Comparison of ENCODE assay signal across 17 cellular contexts in the genomic region with DNA sequence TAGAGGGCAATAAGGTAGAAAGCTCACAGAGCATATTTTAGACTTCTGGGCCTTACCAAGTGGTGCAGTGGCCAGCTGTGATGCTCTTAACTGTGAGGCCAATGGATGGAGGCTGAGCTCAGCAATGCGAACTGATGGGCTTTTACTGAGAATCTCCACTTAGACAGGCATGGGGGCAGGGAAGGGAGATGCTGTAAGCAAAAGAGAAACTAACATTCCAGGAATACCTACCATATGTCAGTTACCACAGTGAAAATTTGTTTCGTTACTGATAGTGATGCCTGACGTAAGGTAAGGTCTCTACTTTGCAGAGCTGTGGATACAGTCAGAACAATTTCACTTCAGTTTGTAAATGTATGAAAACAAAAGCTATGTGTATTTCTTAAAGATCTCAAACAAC.
DNase-seq lines count a peak whose midpoint lies in the region; ATAC-seq and TF ChIP-seq lines count a peak whose summit lies in the region.
"Had no signal": no experiment of that assay in that cellular context is flagged by ENCODE, and none has a peak within 500 bp of the region (broad histone marks: within the 10 kb centered on the region; RNA-seq: fewer than 3 reads in every experiment).

No MANE protein-coding gene starts in this region.

- H3K27ac ChIP-seq in trophoblast cell (ENCODE audit: low read depth, low read length) = no peak overlapping the region
- H3K27ac ChIP-seq: 22Rv1, suprapubic skin had no signal

- H2BK120ac ChIP-seq in trophoblast cell (ENCODE audit: insufficient read depth, low read length, poor library complexity) = no peak overlapping the region

- H3K23ac ChIP-seq in trophoblast cell (ENCODE audit: low read length) = no peak overlapping the region

- no peak for TF ChIP-seq CTCF in epithelial cell of proximal tubule (conservative IDR thresholded peaks at IDR 0.05; ENCODE audit: low read depth, low read length)

- no peak overlapping the region for H2AK5ac ChIP-seq in trophoblast cell (ENCODE audit: low read length)

- no peaks in the 10 kb centered on the region for H3K79me2 ChIP-seq in trophoblast cell (ENCODE audit: control insufficient read depth, insufficient read depth, low read length, poor library complexity)

- no peak overlapping the region for H3K4me3 ChIP-seq in epithelial cell of proximal tubule (ENCODE audit: low read depth, low read length)
- H3K4me3 ChIP-seq in trophoblast cell (ENCODE audit: low read depth, low read length) = no peak overlapping the region
- H3K4me3 ChIP-seq: suprapubic skin had no signal

- no peaks in the 10 kb centered on the region for H3K79me1 ChIP-seq in trophoblast cell (ENCODE audit: low read length)

- no peak overlapping the region for H2BK5ac ChIP-seq in trophoblast cell (ENCODE audit: low read depth, low read length, poor library complexity)

- no peak overlapping the region for H3K18ac ChIP-seq in trophoblast cell (ENCODE audit: low read length)

- no peak overlapping the region for H4K12ac ChIP-seq in trophoblast cell (ENCODE audit: low read depth, low read length)

- H3K9me3 ChIP-seq in trophoblast cell (ENCODE audit: insufficient read depth, low read depth, low read length) = no peaks in the 10 kb centered on the region
- H3K9me3 ChIP-seq: suprapubic skin had no signal

- H3K27me3 ChIP-seq in trophoblast cell (ENCODE audit: insufficient read depth, low read length) = no peaks in the 10 kb centered on the region

- no peaks in the 10 kb centered on the region for H3K36me3 ChIP-seq in trophoblast cell (ENCODE audit: control insufficient read depth in 1 of 2, insufficient read depth in 2 of 2, low read length in 2 of 2)
- H3K36me3 ChIP-seq: suprapubic skin had no signal

- ATAC-seq in stimulated activated naive CD8-positive, alpha-beta T cell treated with anti-CD3 and anti-CD28 coated beads, Interleukin-15, Interleukin-2, amounts not matched to agents 100 U/mL and 50 U/mL, for 24 hours = no peak
- no peak for ATAC-seq in left lobe of liver
- ATAC-seq: activated CD8-positive, alpha-beta T cell treated with anti-CD3 and anti-CD28 coated beads, Interleukin-2, amount 10 ng/mL, durations not matched to agents 7 days and 5 days; T-helper 17 cell had no signal

- no peak overlapping the region for H3K9ac ChIP-seq in trophoblast cell (ENCODE audit: low read length)

- H3K4me2 ChIP-seq in trophoblast cell (ENCODE audit: low read length) = no peak overlapping the region

- no CpG with 5 or more reads among the region's 3 CpGs for WGBS in trophoblast cell (ENCODE audit: extremely low coverage, insufficient coverage, insufficient read length)

- no peak overlapping the region for H3K4ac ChIP-seq in trophoblast cell (ENCODE audit: low read depth, low read length)

- DNase-seq in NCI-H1694 treated with DMSO at 0.1 percent for 48 hours (lab: John Stamatoyannopoulos, UW) = peak; percentile 7
- DNase-seq in NCI-H1694 (lab: John Stamatoyannopoulos, UW) = no peak
- peak; percentile 1 for DNase-seq in LHCN-M2 (ENCODE audit: low read depth)
- DNase-seq in epithelial cell of proximal tubule (ENCODE audit: low read depth) = peak; percentile 1
- peak; percentile 64 to 81 for DNase-seq in trophoblast cell
- no peak for DNase-seq in NCI-H1048 (lab: John Stamatoyannopoulos, UW)
- no peak for DNase-seq in stimulated activated naive CD8-positive, alpha-beta T cell treated with anti-CD3 and anti-CD28 coated beads, Interleukin-15, Interleukin-2, amounts not matched to agents 100 U/mL and 50 U/mL, for 24 hours
- DNase-seq in left lobe of liver (ENCODE audit: low spot score) = no peak
- DNase-seq: activated CD8-positive, alpha-beta T cell treated with anti-CD3 and anti-CD28 coated beads, Interleukin-2, amount 10 ng/mL, durations not matched to agents 7 days and 5 days; activated naive CD4-positive, alpha-beta T cell; DMS153; foreskin melanocyte; mammary epithelial cell; NCI-H187; T-helper 17 cell had no signal

- H2AFZ ChIP-seq in trophoblast cell (ENCODE audit: insufficient read depth, low read length, poor library complexity) = no peak overlapping the region

- H2BK12ac ChIP-seq in trophoblast cell (ENCODE audit: low read length) = no peak overlapping the region

- no peak overlapping the region for H4K91ac ChIP-seq in trophoblast cell (ENCODE audit: low read depth, low read length)

- H3K14ac ChIP-seq in trophoblast cell (ENCODE audit: low read length) = no peak overlapping the region

- no peak overlapping the region for H4K8ac ChIP-seq in trophoblast cell (ENCODE audit: low read depth, low read length)

- H3K4me1 ChIP-seq in trophoblast cell (ENCODE audit: control insufficient read depth in 1 of 2, insufficient read depth in 2 of 2, low read length in 2 of 2) = no peaks in the 10 kb centered on the region
- H3K4me1 ChIP-seq: suprapubic skin had no signal

Comparison
In these comparisons a context has a peak if more than half of its experiments do, and no peak if none do; other contexts are left out.
1. DNase-seq: peak in NCI-H1694 treated with DMSO at 0.1 percent for 48 hours (single experiment), LHCN-M2 (single experiment), epithelial cell of proximal tubule (single experiment) and trophoblast cell (2 of 2); none in NCI-H1694 (single experiment), NCI-H1048 (single experiment), stimulated activated naive CD8-positive, alpha-beta T cell treated with anti-CD3 and anti-CD28 coated beads, Interleukin-15, Interleukin-2, amounts not matched to agents 100 U/mL and 50 U/mL, for 24 hours (single experiment) and left lobe of liver (single experiment).